Comparison of ENCODE assay signal across 37 cellular contexts in genomic region chr3:107410606-107411005, GRCh38. TPM values are rescaled to one million over a fixed set of nuclear protein-coding genes. Genes with fewer than 3 reads are reported as not detected.
"Had no signal": no experiment of that assay in that cellular context is flagged by ENCODE, and none has a peak within 500 bp of the region (broad histone marks: within the 10 kb centered on the region; RNA-seq: fewer than 3 reads in every experiment).

No MANE protein-coding gene starts in this region.

- H3K9me3 ChIP-seq: body of pancreas had no signal

- H3K27me3 ChIP-seq: adrenal gland, body of pancreas, brain microvascular endothelial cell, breast epithelium had no signal

- H3K4me3 ChIP-seq: adrenal gland, body of pancreas, breast epithelium had no signal

- H3K4me1 ChIP-seq: adrenal gland, body of pancreas, breast epithelium had no signal

- DNase-seq: activated B cell treated with CpG ODN at 0.5 μM for 24 hours; activated CD4-positive, alpha-beta memory T cell treated with anti-CD3 and anti-CD28 coated beads for 36 hours; activated CD4-positive, alpha-beta T cell treated with anti-CD3 and anti-CD28 coated beads for 4 hours; activated CD4-positive, alpha-beta T cell treated with anti-CD3 and anti-CD28 coated beads, Interleukin-2, amount 10 ng/mL, durations not matched to agents 24 days and 14 days; activated CD4-positive, alpha-beta T cell treated with anti-CD3 and anti-CD28 coated beads, Interleukin-2, amount 50 U/mL, for 1 hour; activated CD4-positive, alpha-beta T cell treated with anti-CD3 and anti-CD28 coated beads, Interleukin-2, amount 50 U/mL, for 4 hours; activated CD4-positive, CD25-positive, alpha-beta regulatory T cell treated with anti-CD3 and anti-CD28 coated beads, Interleukin-2, amount 50 U/mL, for 72 hours; activated CD8-positive, alpha-beta memory T cell treated with anti-CD3 and anti-CD28 coated beads, Interleukin-2, amount 50 U/mL, for 4 hours; activated CD8-positive, alpha-beta T cell treated with anti-CD3 and anti-CD28 coated beads for 36 hours; activated effector memory CD4-positive, alpha-beta T cell treated with anti-CD3 and anti-CD28 coated beads, Interleukin-2, amount 50 U/mL, for 16 hours; activated gamma-delta T cell treated with Interleukin-2 at 50 U/mL for 16 hours; activated naive CD4-positive, alpha-beta T cell; activated naive CD4-positive, alpha-beta T cell treated with anti-CD3 and anti-CD28 coated beads for 36 hours; activated naive CD4-positive, alpha-beta T cell treated with anti-CD3 and anti-CD28 coated beads, Interleukin-2, amount 50 U/mL, for 16 hours; activated naive CD8-positive, alpha-beta T cell treated with anti-CD3 and anti-CD28 coated beads for 36 hours; activated T-cell treated with anti-CD3 and anti-CD28 coated beads for 4 hours; activated T-cell treated with anti-CD3 and anti-CD28 coated beads, Interleukin-2, amount 50 U/mL, for 1 hour; activated T-cell treated with anti-CD3 and anti-CD28 coated beads, Interleukin-2, amount 50 U/mL, for 4 hours; activated T-cell treated with anti-CD3 and anti-CD28 coated beads, Interleukin-2, amount 50 U/mL, for 72 hours; adrenal gland; amniotic stem cell; aorta; body of pancreas; brain microvascular endothelial cell; central memory CD4-positive, alpha-beta T cell; T-helper 1 cell; T-helper 2 cell; T-helper 9 cell had no signal

- ATAC-seq: activated CD8-positive, alpha-beta T cell treated with anti-CD3 and anti-CD28 coated beads for 36 hours; activated naive CD4-positive, alpha-beta T cell treated with anti-CD3 and anti-CD28 coated beads, Interleukin-2, amount 50 U/mL, for 72 hours; activated T-cell treated with anti-CD3 and anti-CD28 coated beads, Interleukin-2, amount 50 U/mL, for 4 hours; activated T-cell treated with anti-CD3 and anti-CD28 coated beads, Interleukin-2, amount 50 U/mL, for 72 hours; activated T-helper 17 cell treated with anti-CD3 and anti-CD28 coated beads, Interleukin-2, amount 50 U/mL, for 72 hours; body of pancreas had no signal

- FAIRE-seq: astrocyte, TTC549 had no signal

- H3K36me3 ChIP-seq: adrenal gland, brain microvascular endothelial cell, breast epithelium had no signal

- H3K27ac ChIP-seq: adrenal gland, body of pancreas, brain microvascular endothelial cell, breast epithelium, VCaP had no signal

RNA-seq across cellular contexts. Expression of gene CCDC54, which starts 33.4 kb away (rescaled TPM):
- total RNA-seq: activated B cell treated with CpG ODN at 0.5 μM for 24 hours; activated CD4-positive, alpha-beta memory T cell treated with anti-CD3 and anti-CD28 coated beads for 36 hours; activated CD4-positive, alpha-beta T cell treated with anti-CD3 and anti-CD28 coated beads, Interleukin-2, amount 10 ng/mL, durations not matched to agents 24 days and 14 days; activated CD8-positive, alpha-beta memory T cell treated with anti-CD3 and anti-CD28 coated beads for 36 hours; activated CD8-positive, alpha-beta T cell treated with anti-CD3 and anti-CD28 coated beads for 36 hours; activated naive CD4-positive, alpha-beta T cell treated with anti-CD3 and anti-CD28 coated beads for 36 hours; activated naive CD4-positive, alpha-beta T cell treated with anti-CD3 and anti-CD28 coated beads, Interleukin-2, amount 50 U/mL, for 72 hours; activated naive CD8-positive, alpha-beta T cell treated with anti-CD3 and anti-CD28 coated beads for 36 hours; activated T-cell treated with anti-CD3 and anti-CD28 coated beads, Interleukin-2, amount 50 U/mL, for 4 hours; activated T-cell treated with anti-CD3 and anti-CD28 coated beads, Interleukin-2, amount 50 U/mL, for 72 hours; activated T-helper 1 cell treated with anti-CD3 and anti-CD28 coated beads, Interleukin-12 subunit alpha, Interleukin-12 subunit beta, Interleukin-2, Interleukin-4 antibody, amounts not matched to agents 30 ng/mL and 10 ng/mL and 1 ng/mL, durations not matched to agents 14 hours and 24 hours and 36 hours; activated T-helper 17 cell treated with anti-CD3 and anti-CD28 coated beads, Interleukin-2, amount 50 U/mL, for 72 hours; adrenal gland; aorta; astrocyte; body of pancreas; cardiac septum had no signal
- polyA plus RNA-seq: adrenal gland, aorta had no signal
